8 cellular contexts compared by ENCODE assay signal in genomic region chr6:43770417-43771209, GRCh38. TPM values are rescaled to one million over a fixed set of nuclear protein-coding genes. Genes with fewer than 3 reads are reported as not detected.
DNase-seq lines count a peak whose midpoint lies in the region; ATAC-seq and TF ChIP-seq lines count a peak whose summit lies in the region.

No MANE protein-coding gene starts in this region.

- peak overlapping the region; percentile 96 for H3K27ac ChIP-seq in VCaP
- H3K27ac ChIP-seq in coronary artery = peak overlapping the region; percentile 76 to 88

- peak overlapping the region; percentile 72 for H3K4me3 ChIP-seq in GM12875 (ENCODE audit: low read depth, low read length)
- peak overlapping the region; percentile 95 for H3K4me3 ChIP-seq in coronary artery

- ATAC-seq in left colon (peak; percentile 11), GM21786 (IDR thresholded peaks at IDR 0.05; ENCODE audit: unreplicated experiment) (no peak), HG02970 (IDR thresholded peaks at IDR 0.05; ENCODE audit: low FRiP score, unreplicated experiment) (no peak)

- TF ChIP-seq CTCF in GM12875 (IDR thresholded peaks at IDR 0.05; ENCODE audit: borderline replicate concordance, insufficient read depth, low read depth, low read length) (no peak), VCaP (conservative IDR thresholded peaks at IDR 0.05) (no peak), coronary artery (IDR thresholded peaks at IDR 0.05) (no peak)

- intact Hi-C loops in left colon (cut with DNase I, micrococcal nuclease) = no loop called here

- DNase-seq in M059J (ENCODE audit: low read depth) (peak; percentile 72), coronary artery (ENCODE audit: low spot score) (no peak), left colon (peak; percentile 73 to 74)
- DNase-seq in stimulated activated CD4-positive, alpha-beta T cell treated with anti-CD3 and anti-CD28 coated beads, Interleukin-2, amount 100 ng/mL, for 48 hours = peak; percentile 30 to 35

RNA-seq across cellular contexts. Expression of gene VEGFA, which starts 0.6 kb away (rescaled TPM):
- total RNA-seq in M059J (2014; rRNA removed; shearing (Covaris generic)) = 41.2 and 65.8 TPM in 2 replicates
- 100 to 1,000 TPM; 107 to 110 TPM for total RNA-seq in left colon
